Comparison of ENCODE assay signal across 22 cellular contexts in genomic region chr13:22449251-22449650, GRCh38.
A peak's percentile ranks its signal among the peaks of the same experiment; 100 is the strongest.
DNase-seq lines count a peak whose midpoint lies in the region; ATAC-seq, FAIRE-seq and TF ChIP-seq lines count a peak whose summit lies in the region.
"Had no signal": no experiment of that assay in that cellular context is flagged by ENCODE, and none has a peak within 500 bp of the region (broad histone marks: within the 10 kb centered on the region; RNA-seq: fewer than 3 reads in every experiment).

No MANE protein-coding gene starts in this region.

- no peak overlapping the region for H4K8ac ChIP-seq in IMR-90 (ENCODE audit: low read depth in 2 of 2, low read length in 2 of 2)

- H4K91ac ChIP-seq in IMR-90 (ENCODE audit: insufficient read depth, low read depth, low read length): no peak overlapping the region

- H3K27ac Mint-ChIP-seq in neural progenitor cell (peak overlapping the region; percentile 20), natural killer cell (no peak overlapping the region)
- H3K27ac Mint-ChIP-seq: B cell; CD4-positive, alpha-beta T cell; CD8-positive, alpha-beta T cell had no signal

- no peak overlapping the region for H2BK120ac ChIP-seq in IMR-90 (ENCODE audit: low read depth, low read length)

- H3K23ac ChIP-seq in IMR-90 (ENCODE audit: low read depth, low read length): no peak overlapping the region

- no peak overlapping the region for H4K5ac ChIP-seq in IMR-90 (ENCODE audit: low read depth, low read length)

- H3K4me3 Mint-ChIP-seq in neural progenitor cell (no peak overlapping the region), natural killer cell (no peak overlapping the region)
- H3K4me3 Mint-ChIP-seq: B cell; CD4-positive, alpha-beta T cell; CD8-positive, alpha-beta T cell had no signal

- no peaks in the 10 kb centered on the region for H3K9me1 ChIP-seq in IMR-90 (ENCODE audit: insufficient read depth, low read length)

- no peak overlapping the region for H3K4me2 ChIP-seq in A549
- peak overlapping the region; percentile 92 for H3K4me2 ChIP-seq in BLaER1
- H3K4me2 ChIP-seq in IMR-90 (ENCODE audit: low read depth, low read length): no peak overlapping the region
- H3K4me2 ChIP-seq in neural progenitor cell: no peak overlapping the region

- no peak overlapping the region for H3K14ac ChIP-seq in IMR-90 (replicated peaks; ENCODE audit: low read depth, low read length)

- no peak overlapping the region for H2AK5ac ChIP-seq in IMR-90 (ENCODE audit: low read depth, low read length)

- H3K9me3 ChIP-seq in A549 (no peaks in the 10 kb centered on the region), BLaER1 (peaks cover 7% of the 10 kb centered on the region), IMR-90 (ENCODE audit: control insufficient read depth, insufficient read depth, low read length) (0 out of 2 replicates have a peak, but pooled peaks cover 5% of the 10 kb centered on the region), neural progenitor cell (ENCODE audit: low read depth) (no peaks in the 10 kb centered on the region)
- H3K9me3 ChIP-seq: Caco-2 had no signal

- intact Hi-C loops in IMR-90 (cut with micrococcal nuclease) (no loop called here), natural killer cell (cut with micrococcal nuclease) (no loop called here)

- H3K27me3 ChIP-seq in BLaER1 (no peaks in the 10 kb centered on the region), IMR-90 (ENCODE audit: control insufficient read depth, insufficient read depth, low read length) (no peaks in the 10 kb centered on the region), neural progenitor cell (no peaks in the 10 kb centered on the region)

- H3K79me2 ChIP-seq in neural progenitor cell (ENCODE audit: low read depth): no peaks in the 10 kb centered on the region

- no peak overlapping the region for H2BK20ac ChIP-seq in IMR-90 (ENCODE audit: low read depth, low read length)

- H3K4me1 ChIP-seq in A549 (no peaks in the 10 kb centered on the region), BLaER1 (peaks cover 80% of the 10 kb centered on the region), IMR-90 (ENCODE audit: control insufficient read depth, insufficient read depth, low read length) (no peaks in the 10 kb centered on the region), neural progenitor cell (peaks cover 52% of the 10 kb centered on the region)
- H3K4me1 ChIP-seq: Caco-2 had no signal

- H3K4me1 Mint-ChIP-seq in neural progenitor cell: peaks cover 50% of the 10 kb centered on the region
- no peaks in the 10 kb centered on the region for H3K4me1 Mint-ChIP-seq in natural killer cell
- H3K4me1 Mint-ChIP-seq: B cell had no signal

- no peak overlapping the region for H2AFZ ChIP-seq in IMR-90 (replicated peaks; ENCODE audit: low read length, poor library complexity)
- H2AFZ ChIP-seq in neural progenitor cell (replicated peaks): no peak overlapping the region

- no peak overlapping the region for H3K4ac ChIP-seq in IMR-90 (ENCODE audit: low read depth, low read length)

- H2AK9ac ChIP-seq in IMR-90 (replicated peaks; ENCODE audit: low read depth, low read length, poor library complexity): no peak overlapping the region

- DNase-seq in A549 (ENCODE audit: low read depth in 1 of 2, low spot score in 1 of 2) (no peak), IMR-90 (no peak), neural progenitor cell (ENCODE audit: low spot score) (no peak), natural killer cell (no peak), amniotic stem cell (lab: John Stamatoyannopoulos, UW) (no peak)
- DNase-seq in activated CD4-positive, alpha-beta T cell treated with anti-CD3 and anti-CD28 coated beads, Interleukin-2, amount 50 U/mL, for 4 hours: no peak
- DNase-seq: 8988T; AML-193; Caco-2; Calu3; CD4-positive, alpha-beta T cell; CD8-positive, alpha-beta T cell; DMS79 treated with DMSO at 0.1 percent for 48 hours; GF-D8 had no signal

- TF ChIP-seq POLR2A in A549 (IDR thresholded peaks at IDR 0.05; ENCODE audit: low read length) (no peak), IMR-90 (IDR thresholded peaks at IDR 0.05; ENCODE audit: low read depth, low read length) (no peak)

- H3K9me3 Mint-ChIP-seq in neural progenitor cell (peaks cover 2% of the 10 kb centered on the region), natural killer cell (peaks cover 8 to 23% of the 10 kb centered on the region in 2 donors)
- H3K9me3 Mint-ChIP-seq: CD4-positive, alpha-beta T cell; CD8-positive, alpha-beta T cell had no signal

- POLR2A ChIA-PET in A549 (lab: Yijun Ruan, JAX): no interaction called here
- POLR2A ChIA-PET in IMR-90 (lab: Charles Lee; ENCODE audit: unreplicated experiment): no interaction called here

- H3K27ac ChIP-seq in A549: no peak overlapping the region
- peak overlapping the region; percentile 95 for H3K27ac ChIP-seq in BLaER1
- H3K27ac ChIP-seq in IMR-90 (ENCODE audit: insufficient read depth, low read length): no peak overlapping the region
- no peak overlapping the region for H3K27ac ChIP-seq in neural progenitor cell
- H3K27ac ChIP-seq: C4-2B had no signal

- ATAC-seq in A549 (no peak), IMR-90 (ENCODE audit: low read depth) (no peak), natural killer cell (no peak)
- ATAC-seq: CD8-positive, alpha-beta T cell had no signal

- CTCF ChIA-PET in A549 (lab: Yijun Ruan, JAX) (no interaction called here), IMR-90 (lab: Yijun Ruan, JAX) (no interaction called here)

- dilution Hi-C loops in IMR-90 (cut with HindIII; ENCODE audit: low sequenced_read_pairs, unreplicated experiment): no loop called here

- in situ Hi-C loops in IMR-90 (cut with MboI; ENCODE audit: low sequenced_read_pairs): no loop called here

- no peak overlapping the region for H3K56ac ChIP-seq in IMR-90 (ENCODE audit: extremely low read depth, insufficient read depth, low read length)

- H3K79me1 ChIP-seq in IMR-90 (ENCODE audit: low read depth in 1 of 2, low read length in 2 of 2): no peaks in the 10 kb centered on the region

- no peak overlapping the region for H3K18ac ChIP-seq in IMR-90 (ENCODE audit: low read depth, low read length)

- TF ChIP-seq CTCF in A549 (IDR thresholded peaks at IDR 0.05) (no peak), IMR-90 (conservative IDR thresholded peaks at IDR 0.05; ENCODE audit: low read depth, low read length) (no peak), neural progenitor cell (IDR thresholded peaks at IDR 0.05) (no peak), natural killer cell (IDR thresholded peaks at IDR 0.05) (no peak)

- H2BK15ac ChIP-seq in IMR-90 (ENCODE audit: low read depth, low read length): no peak overlapping the region

- 56% methylated on average over 5 of the region's 5 CpGs for WGBS in A549 (ENCODE audit: missing lambda C conversion rate)
- no CpG with 5 or more reads among the region's 5 CpGs for WGBS in IMR-90 (ENCODE audit: extremely low coverage in 2 of 2, insufficient read length in 1 of 2), 2 experiments

- no peaks in the 10 kb centered on the region for H4K20me1 ChIP-seq in BLaER1
- H4K20me1 ChIP-seq in IMR-90 (ENCODE audit: insufficient read depth, low read length): no peaks in the 10 kb centered on the region
- no peaks in the 10 kb centered on the region for H4K20me1 ChIP-seq in neural progenitor cell (ENCODE audit: low read depth)

- H3K27me3 Mint-ChIP-seq in neural progenitor cell (ENCODE audit: insufficient read depth, low read depth) (no peaks in the 10 kb centered on the region), natural killer cell (ENCODE audit: low read depth in 2 of 2) (no peaks in the 10 kb centered on the region)
- H3K27me3 Mint-ChIP-seq: B cell had no signal

- BruUV-seq in IMR-90 (replicated peaks; lab: Mats Ljungman, UMichigan): no TSS peak

- no peaks in the 10 kb centered on the region for H3K36me3 ChIP-seq in BLaER1
- H3K36me3 ChIP-seq in IMR-90 (ENCODE audit: control insufficient read depth, insufficient read depth, low read length): no peaks in the 10 kb centered on the region
- no peaks in the 10 kb centered on the region for H3K36me3 ChIP-seq in neural progenitor cell

- TF ChIP-seq RAD21 in A549 (conservative IDR thresholded peaks at IDR 0.05 in 1 of 2, IDR thresholded peaks at IDR 0.05 in 1 of 2) (no peak), IMR-90 (IDR thresholded peaks at IDR 0.05; ENCODE audit: low read length) (no peak)

- H3K36me3 Mint-ChIP-seq in neural progenitor cell: no peaks in the 10 kb centered on the region
- no peaks in the 10 kb centered on the region for H3K36me3 Mint-ChIP-seq in natural killer cell
- H3K36me3 Mint-ChIP-seq: CD8-positive, alpha-beta T cell had no signal

- H3K4me3 ChIP-seq in A549: no peak overlapping the region
- H3K4me3 ChIP-seq in BLaER1: no peak overlapping the region
- no peak overlapping the region for H3K4me3 ChIP-seq in IMR-90 (ENCODE audit: insufficient read depth, low read depth, low read length)
- H3K4me3 ChIP-seq in neural progenitor cell: no peak overlapping the region

- H3K9ac ChIP-seq in BLaER1: no peak overlapping the region
- H3K9ac ChIP-seq in IMR-90 (ENCODE audit: low read depth, low read length): no peak overlapping the region
- H3K9ac ChIP-seq in neural progenitor cell: no peak overlapping the region

- no peak for FAIRE-seq in A549 (lab: Jason Lieb, UNC)
- FAIRE-seq: A204.1, D721Med, G401.6, GM12891, GM19239 had no signal

- TF ChIP-seq EP300 in A549 (IDR thresholded peaks at IDR 0.05): no peak

- H3F3A ChIP-seq in neural progenitor cell (ENCODE audit: low read depth): peaks cover 43% of the 10 kb centered on the region

- no peak overlapping the region for H2BK5ac ChIP-seq in IMR-90 (ENCODE audit: low read depth, low read length, poor library complexity, severe bottlenecking)

TF ChIP-seq in A549, 52 proteins besides CTCF, POLR2A, EP300 and RAD21:
- TF ChIP-seq JUN (IDR thresholded peaks at IDR 0.05) (no peak), MAFK (IDR thresholded peaks at IDR 0.05; ENCODE audit: partially characterized antibody) (peak; percentile 55)

TF ChIP-seq in IMR-90, 13 proteins besides CTCF, POLR2A, EP300 and RAD21:
- TF ChIP-seq MAFK (IDR thresholded peaks at IDR 0.05; ENCODE audit: low read depth, low read length) (peak; percentile 66), SMC3 (IDR thresholded peaks at IDR 0.05; ENCODE audit: low read depth, low read length) (no peak), USF2 (IDR thresholded peaks at IDR 0.05; ENCODE audit: low read depth, low read length) (no peak)
